8 cellular contexts compared by ENCODE assay signal in the genomic region with DNA sequence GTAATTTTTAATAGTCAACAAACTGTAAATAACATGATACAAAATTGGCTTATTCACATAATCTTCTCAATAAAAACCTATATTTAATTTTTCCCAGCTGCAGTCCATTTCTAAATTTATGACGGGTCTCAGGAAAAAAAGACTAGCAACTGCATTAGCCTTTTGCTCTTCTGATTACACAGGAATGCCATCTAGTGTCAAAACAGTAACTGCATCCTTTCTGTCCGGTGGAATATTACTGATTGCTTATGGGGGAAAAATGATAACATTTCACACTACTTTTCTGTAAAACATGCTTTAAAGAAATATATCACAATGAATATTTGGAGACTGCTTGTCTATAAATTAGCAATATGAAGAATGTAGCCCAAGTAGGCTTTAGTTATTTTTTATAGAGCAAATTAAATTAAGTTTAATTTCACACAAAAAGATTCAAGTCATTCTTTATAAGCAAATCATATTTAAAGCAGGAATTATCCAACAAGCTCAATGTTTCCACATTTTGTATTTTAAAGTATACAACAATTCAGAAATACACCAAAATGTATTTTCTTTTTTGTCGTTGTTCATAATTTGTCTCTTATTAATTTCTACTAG.
A peak's percentile ranks its signal among the peaks of the same experiment; 100 is the strongest.
DNase-seq lines count a peak whose midpoint lies in the region; ATAC-seq, FAIRE-seq and TF ChIP-seq lines count a peak whose summit lies in the region.
"Had no signal": no experiment of that assay in that cellular context is flagged by ENCODE, and none has a peak within 500 bp of the region (broad histone marks: within the 10 kb centered on the region; RNA-seq: fewer than 3 reads in every experiment).

No MANE protein-coding gene starts in this region.

- DNase-seq in H7 (peak; percentile 4), NCI-H2227 treated with DMSO at 0.1 percent for 48 hours (lab: John Stamatoyannopoulos, UW) (peak; percentile 28), bronchial epithelial cell (ENCODE audit: low read depth) (peak; percentile 22), psoas muscle (no peak), occipital lobe (lab: John Stamatoyannopoulos, UW) (no peak), omental fat pad (ENCODE audit: low spot score) (no peak)
- no peak for DNase-seq in activated CD8-positive, alpha-beta memory T cell treated with anti-CD3 and anti-CD28 coated beads, Interleukin-2, amount 50 U/mL, for 48 hours
- DNase-seq: activated naive CD8-positive, alpha-beta T cell treated with anti-CD3 and anti-CD28 coated beads, Interleukin-2, amount 10 ng/mL, durations not matched to agents 7 days and 5 days had no signal

- H3K36me3 ChIP-seq in H7 (replicated peaks; ENCODE audit: control insufficient read depth, insufficient read depth, low read length) (no peaks in the 10 kb centered on the region), bronchial epithelial cell (ENCODE audit: control insufficient read depth, insufficient read depth, low read length) (no peaks in the 10 kb centered on the region), psoas muscle (ENCODE audit: insufficient read depth in 1 of 2, low read depth in 1 of 2) (no peaks in the 10 kb centered on the region)

- TF ChIP-seq CTCF in bronchial epithelial cell (IDR thresholded peaks at IDR 0.05; ENCODE audit: insufficient read depth, low read length, severe bottlenecking) = peak; percentile 29
- TF ChIP-seq CTCF in psoas muscle (IDR thresholded peaks at IDR 0.05) = peak; percentile 22
- TF ChIP-seq CTCF in omental fat pad (IDR thresholded peaks at IDR 0.05) = no peak

- no peak overlapping the region for H3K27ac ChIP-seq in psoas muscle

- no peak for ATAC-seq in psoas muscle
- ATAC-seq in omental fat pad (ENCODE audit: low FRiP score) = no peak

- H3K9me3 ChIP-seq in psoas muscle = no peaks in the 10 kb centered on the region

- intact Hi-C loops in psoas muscle (cut with DNase I) = no loop called here

- no peaks in the 10 kb centered on the region for H3K4me1 ChIP-seq in psoas muscle

- WGBS in psoas muscle, 3 donors = 30 to 31% (median 30%) methylated on average over 3 of the region's 3 CpGs

- H3K4me3 ChIP-seq in H7 (ENCODE audit: insufficient read depth, low read depth, low read length) = no peak overlapping the region
- no peak overlapping the region for H3K4me3 ChIP-seq in bronchial epithelial cell (ENCODE audit: low read depth, low read length)
- H3K4me3 ChIP-seq in psoas muscle = no peak overlapping the region

- H3K27me3 ChIP-seq in H7 (ENCODE audit: control insufficient read depth, insufficient read depth, low read length) = no peaks in the 10 kb centered on the region
- no peaks in the 10 kb centered on the region for H3K27me3 ChIP-seq in bronchial epithelial cell (ENCODE audit: control insufficient read depth, insufficient read depth, low read length)
- H3K27me3 ChIP-seq in psoas muscle (ENCODE audit: insufficient read depth in 3 of 3, low read length in 2 of 3) = no peaks in the 10 kb centered on the region

- no peak for FAIRE-seq in bronchial epithelial cell (lab: Jason Lieb, UNC)

Comparison
In these comparisons a context has a peak if more than half of its experiments do, and no peak if none do; other contexts are left out.
1. DNase-seq: peak in H7 (single experiment), NCI-H2227 treated with DMSO at 0.1 percent for 48 hours (single experiment) and bronchial epithelial cell (single experiment); none in psoas muscle (0 of 2), occipital lobe (single experiment), omental fat pad (single experiment) and activated CD8-positive, alpha-beta memory T cell treated with anti-CD3 and anti-CD28 coated beads, Interleukin-2, amount 50 U/mL, for 48 hours (single experiment).
2. CTCF ChIP-seq: peak in bronchial epithelial cell (single experiment) and psoas muscle (single experiment); none in omental fat pad (0 of 3).